15 cellular contexts compared by ENCODE assay signal in the genomic region with DNA sequence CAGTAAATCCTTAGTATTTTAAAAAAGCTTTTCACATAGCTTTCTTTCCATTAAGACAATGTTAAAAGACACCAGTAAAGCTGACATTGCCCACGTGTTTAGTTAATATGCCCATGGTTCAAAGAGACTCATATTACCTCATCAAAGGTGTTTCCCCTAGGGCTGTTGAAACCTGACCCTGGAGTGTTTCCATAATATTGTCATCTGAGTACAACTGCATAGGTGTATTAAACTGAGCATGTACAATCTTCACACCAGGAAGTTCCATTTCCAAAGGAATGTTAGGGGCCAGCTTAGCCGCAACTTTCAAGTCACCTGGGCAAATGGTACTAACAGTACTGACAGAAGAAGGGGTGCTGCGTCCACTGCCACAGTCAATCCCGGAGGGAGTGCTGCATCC. TPM values are rescaled to one million over a fixed set of nuclear protein-coding genes. Genes with fewer than 3 reads are reported as not detected.
DNase-seq lines count a peak whose midpoint lies in the region; ATAC-seq and TF ChIP-seq lines count a peak whose summit lies in the region.
"Had no signal": no experiment of that assay in that cellular context is flagged by ENCODE, and none has a peak within 500 bp of the region (broad histone marks: within the 10 kb centered on the region; RNA-seq: fewer than 3 reads in every experiment).

No MANE protein-coding gene starts in this region.

- intact Hi-C loops in Calu3 (cut with micrococcal nuclease; ENCODE audit: unreplicated experiment) (no loop called here), PC-9 (cut with micrococcal nuclease; ENCODE audit: unreplicated experiment) (no loop called here), left lung (cut with DNase I) (no loop called here)

- H3K36me3 Mint-ChIP-seq in Calu3 (ENCODE audit: insufficient read depth, unreplicated experiment) = no peaks in the 10 kb centered on the region
- H3K36me3 Mint-ChIP-seq: IgD-negative memory B cell had no signal

- H4K20me1 ChIP-seq in PC-9 (ENCODE audit: insufficient read depth) = no peaks in the 10 kb centered on the region

- no peak overlapping the region for H3K4me3 ChIP-seq in PC-9
- no peak overlapping the region for H3K4me3 ChIP-seq in left lung
- H3K4me3 ChIP-seq: heart left ventricle, Peyer's patch, upper lobe of left lung had no signal

- H3K9me3 ChIP-seq in PC-9 (ENCODE audit: insufficient read depth, low read depth) (no peaks in the 10 kb centered on the region), left lung (no peaks in the 10 kb centered on the region)
- H3K9me3 ChIP-seq: heart left ventricle, Peyer's patch, upper lobe of left lung had no signal

- BruUV-seq in Calu3 (replicated peaks; lab: Mats Ljungman, UMichigan) (no TSS peak), PC-9 (replicated peaks; lab: Mats Ljungman, UMichigan) (no TSS peak)

- H3K27ac Mint-ChIP-seq in Calu3 (ENCODE audit: unreplicated experiment) = no peak overlapping the region
- H3K27ac Mint-ChIP-seq: activated naive CD4-positive, alpha-beta T cell treated with anti-CD3 and anti-CD28 coated beads for 36 hours; IgD-negative memory B cell had no signal

- CTCF ChIA-PET in Calu3 (lab: Charles Lee) = no interaction called here
- CTCF ChIA-PET in PC-9 (lab: Charles Lee) = no interaction called here

- TF ChIP-seq CTCF in Calu3 (IDR thresholded peaks at IDR 0.05; ENCODE audit: unreplicated experiment) (no peak), PC-9 (conservative IDR thresholded peaks at IDR 0.05) (no peak), left lung (IDR thresholded peaks at IDR 0.05) (no peak)

- H3K79me2 ChIP-seq in PC-9 (ENCODE audit: low read depth) = no peaks in the 10 kb centered on the region

- POLR2A ChIA-PET in PC-9 (lab: Charles Lee; ENCODE audit: unreplicated experiment) = interaction anchor here (0.6 kb wide), 2 partner anchors 336 to 345 kb away, joined by 3 to 6 read pairs; no protein-coding TSS in a partner anchor

- no peaks in the 10 kb centered on the region for H3K36me3 ChIP-seq in PC-9 (ENCODE audit: low read depth)
- H3K36me3 ChIP-seq in left lung = no peaks in the 10 kb centered on the region
- H3K36me3 ChIP-seq: Peyer's patch, upper lobe of left lung had no signal

- H3K9me2 ChIP-seq in PC-9 (ENCODE audit: insufficient read depth) = no peaks in the 10 kb centered on the region

- no peak overlapping the region for H3K4me3 Mint-ChIP-seq in Calu3 (ENCODE audit: low read depth, unreplicated experiment)
- H3K4me3 Mint-ChIP-seq: activated naive CD4-positive, alpha-beta T cell treated with anti-CD3 and anti-CD28 coated beads for 36 hours; IgD-negative memory B cell had no signal

- H2AFZ ChIP-seq in PC-9 = no peak overlapping the region; the same call in 1 of the 2 replicates

- no peak overlapping the region for H3K27ac ChIP-seq in PC-9
- H3K27ac ChIP-seq in left lung = no peak overlapping the region
- H3K27ac ChIP-seq: Peyer's patch, upper lobe of left lung had no signal

- H3K27me3 Mint-ChIP-seq in Calu3 (ENCODE audit: unreplicated experiment) = peaks cover 6% of the 10 kb centered on the region

- peaks cover 8% of the 10 kb centered on the region for H3K4me1 Mint-ChIP-seq in Calu3 (ENCODE audit: low read depth, unreplicated experiment)

- H3K4me2 ChIP-seq in PC-9 = peak overlapping the region; percentile 55

- H3K27me3 ChIP-seq in PC-9 (ENCODE audit: insufficient read depth, low read depth) (no peaks in the 10 kb centered on the region), left lung (peaks cover 0 to 51% of the 10 kb centered on the region in 2 donors)
- H3K27me3 ChIP-seq: Peyer's patch, upper lobe of left lung had no signal

- no peaks in the 10 kb centered on the region for H3F3A ChIP-seq in PC-9 (ENCODE audit: insufficient read depth, low read depth)

- DNase-seq in Calu3 = peak; percentile 8
- peak; percentile 12 for DNase-seq in NCI-H1105 treated with DMSO at 0.1 percent for 48 hours (lab: John Stamatoyannopoulos, UW)
- DNase-seq in PC-9 = peak; percentile 43 to 83
- no peak for DNase-seq in left lung
- DNase-seq in GF-D8 (lab: John Stamatoyannopoulos, UW) = no peak
- no peak for DNase-seq in NCI-H1694 treated with DMSO at 0.1 percent for 48 hours (lab: John Stamatoyannopoulos, UW)
- no peak for DNase-seq in KBM-7
- no peak for DNase-seq in stimulated activated CD4-positive, alpha-beta T cell treated with anti-CD3 and anti-CD28 coated beads, Interleukin-2, amount 100 ng/mL, for 24 hours
- DNase-seq: activated naive CD4-positive, alpha-beta T cell treated with anti-CD3 and anti-CD28 coated beads for 36 hours; heart left ventricle; mesenchymal stem cell; NCI-H2081 treated with DMSO at 0.1 percent for 48 hours; Peyer's patch; upper lobe of left lung had no signal

- in situ Hi-C loops in KBM-7 (cut with MboI; ENCODE audit: low pct_unique_long_range_greater_than_20kb, low sequenced_read_pairs) = no loop called here

- no peaks in the 10 kb centered on the region for H3K9me3 Mint-ChIP-seq in Calu3 (ENCODE audit: low read depth, unreplicated experiment)
- H3K9me3 Mint-ChIP-seq: activated naive CD4-positive, alpha-beta T cell treated with anti-CD3 and anti-CD28 coated beads for 36 hours had no signal

- ATAC-seq in left lung = peak; percentile 75
- ATAC-seq: heart left ventricle had no signal

- H3K4me1 ChIP-seq in PC-9 (replicated peaks; ENCODE audit: insufficient read depth) (peaks cover 13% of the 10 kb centered on the region), left lung (peaks cover 0 to 7% of the 10 kb centered on the region in 2 donors)

RNA-seq across cellular contexts. Expression of gene PDLIM3, which starts 27.1 kb away (rescaled TPM):
- 0.50 and 0.51 TPM in 2 replicates for total RNA-seq in Calu3 (2022)
- 3.3 and 5.6 TPM in 2 replicates for total RNA-seq in PC-9 (2021)
- 10 to 100 TPM; 33.6 to 43.1 TPM for total RNA-seq in left lung

RNA-seq across cellular contexts. Expression of gene CCDC110, which starts 36.6 kb away (rescaled TPM):
- total RNA-seq in Calu3 (2022) (not detected in 2 replicates), PC-9 (2021) (2.1 and 4.3 TPM in 2 replicates), left lung (1 to 10 TPM; 1.3 to 2.1 TPM)

Comparison
In these comparisons a context has a peak if more than half of its experiments do, and no peak if none do; other contexts are left out.
1. DNase-seq: peak in Calu3 (single experiment), NCI-H1105 treated with DMSO at 0.1 percent for 48 hours (single experiment) and PC-9 (2 of 2); none in left lung (0 of 2), GF-D8 (single experiment), NCI-H1694 treated with DMSO at 0.1 percent for 48 hours (single experiment), KBM-7 (single experiment) and stimulated activated CD4-positive, alpha-beta T cell treated with anti-CD3 and anti-CD28 coated beads, Interleukin-2, amount 100 ng/mL, for 24 hours (0 of 2).